8 cellular contexts compared by ENCODE assay signal in the genomic region with DNA sequence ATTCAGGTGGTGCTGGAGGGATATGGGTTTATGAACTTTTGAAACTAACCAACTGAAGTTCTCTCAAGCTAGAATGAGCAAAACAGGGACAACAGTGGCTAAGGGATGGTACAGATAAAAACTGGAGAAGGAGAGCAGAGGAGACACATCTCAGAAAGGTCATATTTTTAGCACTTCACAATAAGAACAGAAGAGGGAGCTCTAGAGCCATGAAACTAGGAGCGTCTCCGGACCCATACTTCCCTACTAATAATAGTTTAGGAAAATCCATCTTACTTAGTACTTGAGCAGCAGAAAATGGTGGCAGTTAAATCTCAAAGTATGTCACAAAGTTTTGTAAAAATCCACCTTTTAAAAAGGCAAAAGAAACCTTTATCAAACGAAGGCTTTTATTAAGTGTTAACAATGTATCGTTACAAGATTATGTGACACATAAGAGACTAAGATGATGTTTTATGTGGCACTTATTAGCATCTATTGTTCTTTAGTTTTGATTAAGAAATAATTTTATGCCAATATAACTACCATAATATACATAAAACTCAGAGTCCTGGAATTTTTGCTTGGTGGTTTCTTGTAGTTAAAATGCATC.
DNase-seq lines count a peak whose midpoint lies in the region; ATAC-seq and TF ChIP-seq lines count a peak whose summit lies in the region.

No MANE protein-coding gene starts in this region.

- no peak overlapping the region for H3K4me3 Mint-ChIP-seq in activated naive CD4-positive, alpha-beta T cell treated with anti-CD3 and anti-CD28 coated beads for 36 hours

- CTCF ChIA-PET in mammary epithelial cell (lab: Charles Lee; ENCODE audit: low non-redundant PET) = interaction anchor here (0.6 to 0.8 kb wide), 3 partner anchors 30 to 307 kb away, joined by 5 to 8 read pairs (median 8); no protein-coding TSS in a partner anchor
- CTCF ChIA-PET in activated naive CD4-positive, alpha-beta T cell treated with anti-CD3 and anti-CD28 coated beads for 36 hours (lab: Charles Lee) = interaction anchor here (0.5 to 1.8 kb wide), 6 partner anchors 16 to 627 kb away, joined by 3 to 11 read pairs (median 4); no protein-coding TSS in a partner anchor

- H3K9ac ChIP-seq in mammary epithelial cell (ENCODE audit: insufficient read depth, low read length) = no peak overlapping the region

- DNase-seq in DMS 273 (lab: John Stamatoyannopoulos, UW; ENCODE audit: unreplicated experiment) (peak; percentile 78), NCI-H69 (lab: John Stamatoyannopoulos, UW) (peak; percentile 59), mammary epithelial cell (peak; percentile 40), left kidney (ENCODE audit: low read depth, low spot score) (peak; percentile 74)
- DNase-seq in stimulated activated CD4-positive, alpha-beta T cell treated with anti-CD3 and anti-CD28 coated beads, Interleukin-2, amount 100 ng/mL, for 24 hours = no peak
- DNase-seq in activated naive CD4-positive, alpha-beta T cell treated with anti-CD3 and anti-CD28 coated beads for 36 hours = no peak

- no peak overlapping the region for H3K27ac Mint-ChIP-seq in activated naive CD4-positive, alpha-beta T cell treated with anti-CD3 and anti-CD28 coated beads for 36 hours

- peak; percentile 52 to 74 for TF ChIP-seq CTCF in mammary epithelial cell (conservative IDR thresholded peaks at IDR 0.05 in 1 of 2, IDR thresholded peaks at IDR 0.05 in 1 of 2; ENCODE audit: extremely low read depth in 1 of 2, insufficient read depth in 1 of 2, low read depth in 1 of 2, low read length in 2 of 2)

- H3K27me3 Mint-ChIP-seq in activated naive CD4-positive, alpha-beta T cell treated with anti-CD3 and anti-CD28 coated beads for 36 hours (ENCODE audit: low read depth) = no peaks in the 10 kb centered on the region

- H3K27me3 ChIP-seq in mammary epithelial cell (ENCODE audit: insufficient read depth, low read length) = no peaks in the 10 kb centered on the region

- peak; percentile 87 for ATAC-seq in GM19043 (IDR thresholded peaks at IDR 0.05; ENCODE audit: low read depth, unreplicated experiment)
- peak; percentile 85 for ATAC-seq in HG03196 (IDR thresholded peaks at IDR 0.05; ENCODE audit: unreplicated experiment)

- no peak overlapping the region for H3K4me3 ChIP-seq in mammary epithelial cell (replicated peaks in 1 of 3; ENCODE audit: insufficient read depth in 1 of 3, low read depth in 2 of 3, low read length in 3 of 3)

- intact Hi-C loops in mammary epithelial cell (cut with micrococcal nuclease) = loop anchor here (1.0 kb wide), 3 partner anchors 167 to 346 kb away; no protein-coding TSS in a partner anchor
- intact Hi-C loops in activated naive CD4-positive, alpha-beta T cell treated with anti-CD3 and anti-CD28 coated beads for 36 hours (cut with micrococcal nuclease) = loop anchor here (1.0 to 5.0 kb wide), 9 partner anchors 167 to 1475 kb away; no protein-coding TSS in a partner anchor

- BruUV-seq in mammary epithelial cell (replicated peaks; lab: Mats Ljungman, UMichigan) = no TSS peak

- WGBS in mammary epithelial cell (ENCODE audit: low coverage, missing lambda C conversion rate) = 33% methylated on average over 4 of the region's 4 CpGs

- H2AFZ ChIP-seq in mammary epithelial cell (ENCODE audit: low read depth, low read length) = no peak overlapping the region

- no peaks in the 10 kb centered on the region for H3K4me1 Mint-ChIP-seq in activated naive CD4-positive, alpha-beta T cell treated with anti-CD3 and anti-CD28 coated beads for 36 hours (ENCODE audit: low read depth)

- in situ Hi-C loops in mammary epithelial cell (cut with MboI; ENCODE audit: low sequenced_read_pairs in 2 of 2) = loop anchor here (10.0 to 25.0 kb wide), 3 partner anchors 249 to 339 kb away; no protein-coding TSS in a partner anchor

- no peaks in the 10 kb centered on the region for H3K4me1 ChIP-seq in mammary epithelial cell (ENCODE audit: insufficient read depth, low read length)

- dilution Hi-C loops in mammary epithelial cell (cut with HindIII; ENCODE audit: low sequenced_read_pairs) = no loop called here

- H3K36me3 ChIP-seq in mammary epithelial cell (ENCODE audit: insufficient read depth, low read length) = no peaks in the 10 kb centered on the region

- H4K20me1 ChIP-seq in mammary epithelial cell (ENCODE audit: insufficient read depth, low read length) = no peaks in the 10 kb centered on the region

- no peaks in the 10 kb centered on the region for H3K36me3 Mint-ChIP-seq in activated naive CD4-positive, alpha-beta T cell treated with anti-CD3 and anti-CD28 coated beads for 36 hours (ENCODE audit: low read depth)

- no peaks in the 10 kb centered on the region for H3K9me3 Mint-ChIP-seq in activated naive CD4-positive, alpha-beta T cell treated with anti-CD3 and anti-CD28 coated beads for 36 hours

- no peaks in the 10 kb centered on the region for H3K79me2 ChIP-seq in mammary epithelial cell (ENCODE audit: insufficient read depth, low read length)

- no peak overlapping the region for H3K27ac ChIP-seq in mammary epithelial cell (ENCODE audit: insufficient read depth, low read depth, low read length)

- no peak overlapping the region for H3K4me2 ChIP-seq in mammary epithelial cell (ENCODE audit: insufficient read depth, low read depth, low read length)

- no peaks in the 10 kb centered on the region for H3K9me3 ChIP-seq in mammary epithelial cell (replicated peaks; ENCODE audit: insufficient read depth, low read length)

Comparison
In these comparisons a context has a peak if more than half of its experiments do, and no peak if none do; other contexts are left out.
1. DNase-seq: peak in DMS 273 (single experiment), NCI-H69 (single experiment), mammary epithelial cell (single experiment) and left kidney (single experiment); none in stimulated activated CD4-positive, alpha-beta T cell treated with anti-CD3 and anti-CD28 coated beads, Interleukin-2, amount 100 ng/mL, for 24 hours (0 of 2) and activated naive CD4-positive, alpha-beta T cell treated with anti-CD3 and anti-CD28 coated beads for 36 hours (single experiment).